Comparison of ENCODE assay signal across 8 cellular contexts in genomic region chr1:67214420-67215174, GRCh38. TPM values are rescaled to one million over a fixed set of nuclear protein-coding genes. Genes with fewer than 3 reads are reported as not detected.
DNase-seq lines count a peak whose midpoint lies in the region; ATAC-seq lines count a peak whose summit lies in the region.

No MANE protein-coding gene starts in this region.

- peaks cover 5% of the 10 kb centered on the region for H3K36me3 Mint-ChIP-seq in activated CD4-positive, alpha-beta memory T cell treated with anti-CD3 and anti-CD28 coated beads for 36 hours

- no peaks in the 10 kb centered on the region for H3K27me3 Mint-ChIP-seq in activated CD4-positive, alpha-beta memory T cell treated with anti-CD3 and anti-CD28 coated beads for 36 hours

- CTCF ChIA-PET in activated CD4-positive, alpha-beta memory T cell treated with anti-CD3 and anti-CD28 coated beads for 36 hours (lab: Charles Lee), result interaction anchor here (0.7 to 8.2 kb wide), 49 partner anchors 8 to 450 kb away, joined by 3 to 173 read pairs (median 8); partner anchors contain the start of genes IL12RB2, IL23R and SLC35D1

- peaks cover 46% of the 10 kb centered on the region for H3K4me1 Mint-ChIP-seq in activated CD4-positive, alpha-beta memory T cell treated with anti-CD3 and anti-CD28 coated beads for 36 hours (ENCODE audit: low read depth)

- H3K9me3 Mint-ChIP-seq in activated CD4-positive, alpha-beta memory T cell treated with anti-CD3 and anti-CD28 coated beads for 36 hours, result no peaks in the 10 kb centered on the region

- POLR2A ChIA-PET in activated CD4-positive, alpha-beta memory T cell treated with anti-CD3 and anti-CD28 coated beads for 36 hours (lab: Charles Lee), result interaction anchor here (0.7 kb wide), 1 partner anchor 70 kb away, joined by 3 read pairs; no protein-coding TSS in a partner anchor

- no peak overlapping the region for H3K4me3 Mint-ChIP-seq in activated CD4-positive, alpha-beta memory T cell treated with anti-CD3 and anti-CD28 coated beads for 36 hours

- H3K27ac Mint-ChIP-seq in activated CD4-positive, alpha-beta memory T cell treated with anti-CD3 and anti-CD28 coated beads for 36 hours, result no peak overlapping the region

- peak; percentile 83 for ATAC-seq in GM21423 (IDR thresholded peaks at IDR 0.05; ENCODE audit: unreplicated experiment)

- intact Hi-C loops in activated CD4-positive, alpha-beta memory T cell treated with anti-CD3 and anti-CD28 coated beads for 36 hours (cut with micrococcal nuclease), result loop anchor here (1.0 to 5.0 kb wide), 3 partner anchors 162 to 447 kb away; partner anchors contain the start of gene SLC35D1

- DNase-seq in NCI-H2227 (lab: John Stamatoyannopoulos, UW; ENCODE audit: unreplicated experiment) (peak; percentile 13), NCI-H2227 treated with DMSO at 0.1 percent for 48 hours (lab: John Stamatoyannopoulos, UW) (no peak), HK-2 (ENCODE audit: unreplicated experiment) (peak; percentile 3), germinal center (ENCODE audit: low spot score) (peak; percentile 20), epidermal melanocyte (ENCODE audit: insufficient read length, low spot score) (no peak)
- peak; percentile 62 for DNase-seq in activated CD4-positive, alpha-beta memory T cell treated with anti-CD3 and anti-CD28 coated beads for 36 hours
- peak; percentile 30 to 44 for DNase-seq in stimulated activated CD4-positive, alpha-beta T cell treated with anti-CD3 and anti-CD28 coated beads, Interleukin-4, amount 100 ng/mL, for 48 hours (ENCODE audit: low read depth in 2 of 2)

RNA-seq across cellular contexts. Expression of gene IL23R, which starts 48.3 kb away (rescaled TPM):
- total RNA-seq in activated CD4-positive, alpha-beta memory T cell treated with anti-CD3 and anti-CD28 coated beads for 36 hours, result 10 to 100 TPM; 16.8 to 17.7 TPM

Comparison
In these comparisons a context has a peak if more than half of its experiments do, and no peak if none do; other contexts are left out.
1. DNase-seq: peak in NCI-H2227 (single experiment), HK-2 (single experiment), activated CD4-positive, alpha-beta memory T cell treated with anti-CD3 and anti-CD28 coated beads for 36 hours (single experiment), germinal center (single experiment) and stimulated activated CD4-positive, alpha-beta T cell treated with anti-CD3 and anti-CD28 coated beads, Interleukin-4, amount 100 ng/mL, for 48 hours (2 of 2); none in NCI-H2227 treated with DMSO at 0.1 percent for 48 hours (single experiment) and epidermal melanocyte (single experiment).